Comparison of ENCODE assay signal across 1 cellular context in genomic region chr21:36073181-36073580, GRCh38.
TF ChIP-seq lines count a peak whose summit lies in the region.

No MANE protein-coding gene starts in this region.

TF ChIP-seq in HepG2, 621 proteins besides CTCF, POLR2A, EP300 and RAD21 (continued from another document):
- TF ChIP-seq, protein P1, sequence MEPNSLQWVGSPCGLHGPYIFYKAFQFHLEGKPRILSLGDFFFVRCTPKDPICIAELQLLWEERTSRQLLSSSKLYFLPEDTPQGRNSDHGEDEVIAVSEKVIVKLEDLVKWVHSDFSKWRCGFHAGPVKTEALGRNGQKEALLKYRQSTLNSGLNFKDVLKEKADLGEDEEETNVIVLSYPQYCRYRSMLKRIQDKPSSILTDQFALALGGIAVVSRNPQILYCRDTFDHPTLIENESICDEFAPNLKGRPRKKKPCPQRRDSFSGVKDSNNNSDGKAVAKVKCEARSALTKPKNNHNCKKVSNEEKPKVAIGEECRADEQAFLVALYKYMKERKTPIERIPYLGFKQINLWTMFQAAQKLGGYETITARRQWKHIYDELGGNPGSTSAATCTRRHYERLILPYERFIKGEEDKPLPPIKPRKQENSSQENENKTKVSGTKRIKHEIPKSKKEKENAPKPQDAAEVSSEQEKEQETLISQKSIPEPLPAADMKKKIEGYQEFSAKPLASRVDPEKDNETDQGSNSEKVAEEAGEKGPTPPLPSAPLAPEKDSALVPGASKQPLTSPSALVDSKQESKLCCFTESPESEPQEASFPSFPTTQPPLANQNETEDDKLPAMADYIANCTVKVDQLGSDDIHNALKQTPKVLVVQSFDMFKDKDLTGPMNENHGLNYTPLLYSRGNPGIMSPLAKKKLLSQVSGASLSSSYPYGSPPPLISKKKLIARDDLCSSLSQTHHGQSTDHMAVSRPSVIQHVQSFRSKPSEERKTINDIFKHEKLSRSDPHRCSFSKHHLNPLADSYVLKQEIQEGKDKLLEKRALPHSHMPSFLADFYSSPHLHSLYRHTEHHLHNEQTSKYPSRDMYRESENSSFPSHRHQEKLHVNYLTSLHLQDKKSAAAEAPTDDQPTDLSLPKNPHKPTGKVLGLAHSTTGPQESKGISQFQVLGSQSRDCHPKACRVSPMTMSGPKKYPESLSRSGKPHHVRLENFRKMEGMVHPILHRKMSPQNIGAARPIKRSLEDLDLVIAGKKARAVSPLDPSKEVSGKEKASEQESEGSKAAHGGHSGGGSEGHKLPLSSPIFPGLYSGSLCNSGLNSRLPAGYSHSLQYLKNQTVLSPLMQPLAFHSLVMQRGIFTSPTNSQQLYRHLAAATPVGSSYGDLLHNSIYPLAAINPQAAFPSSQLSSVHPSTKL (CRISPR knock-in tag; IDR thresholded peaks at IDR 0.05), result peak; percentile 91
- no peak for TF ChIP-seq MAFK (conservative IDR thresholded peaks at IDR 0.05 in 1 of 2, IDR thresholded peaks at IDR 0.05 in 1 of 2; ENCODE audit: low read length in 2 of 2)
- TF ChIP-seq ZNF670 (CRISPR knock-in tag; IDR thresholded peaks at IDR 0.05; ENCODE audit: borderline replicate concordance), result no peak
- TF ChIP-seq TIGD3 (CRISPR knock-in tag; IDR thresholded peaks at IDR 0.05; ENCODE audit: borderline replicate concordance), result no peak
- TF ChIP-seq SYNCRIP (IDR thresholded peaks at IDR 0.05; ENCODE audit: insufficient read depth, low read depth, low read length), result no peak
- peak; percentile 77 for TF ChIP-seq NR2F6 (IDR thresholded peaks at IDR 0.05)
- peak; percentile 72 for TF ChIP-seq NR2F6 (CRISPR knock-in tag; IDR thresholded peaks at IDR 0.05)
